23 cellular contexts compared by ENCODE assay signal in genomic region chr4:156545003-156545785, GRCh38.
DNase-seq lines count a peak whose midpoint lies in the region; ATAC-seq, FAIRE-seq and TF ChIP-seq lines count a peak whose summit lies in the region.
"Had no signal": no experiment of that assay in that cellular context is flagged by ENCODE, and none has a peak within 500 bp of the region (broad histone marks: within the 10 kb centered on the region; RNA-seq: fewer than 3 reads in every experiment).

No MANE protein-coding gene starts in this region.

- no peak overlapping the region for H3K4me2 ChIP-seq in astrocyte (ENCODE audit: low read length)

- TF ChIP-seq CTCF in astrocyte (IDR thresholded peaks at IDR 0.05; ENCODE audit: insufficient read depth, low read depth, low read length) (no peak), heart left ventricle (IDR thresholded peaks at IDR 0.05) (no peak)

- no peak overlapping the region for H2AFZ ChIP-seq in astrocyte (ENCODE audit: low read depth, low read length)

- H3K36me3 Mint-ChIP-seq in astrocyte (ENCODE audit: low read depth, unreplicated experiment), result no peaks in the 10 kb centered on the region
- H3K36me3 Mint-ChIP-seq in activated T-cell treated with anti-CD3 and anti-CD28 coated beads, Interleukin-2, amount 50 U/mL, for 72 hours (ENCODE audit: insufficient read depth in 2 of 2), result no peaks in the 10 kb centered on the region
- H3K36me3 Mint-ChIP-seq: activated naive CD4-positive, alpha-beta T cell treated with anti-CD3 and anti-CD28 coated beads, Interleukin-2, amount 10 ng/mL, durations not matched to agents 7 days and 5 days; CD8-positive, alpha-beta memory T cell; stimulated activated memory B cell treated with anti-CD40 and anti-IgM and Interleukin-4, amounts not matched to agents 10 μg/mL and 1 μg/mL and 100 μg/mL, for 72 hours had no signal

- no peaks in the 10 kb centered on the region for H3K9me3 Mint-ChIP-seq in astrocyte (ENCODE audit: unreplicated experiment)
- H3K9me3 Mint-ChIP-seq in activated T-cell treated with anti-CD3 and anti-CD28 coated beads, Interleukin-2, amount 50 U/mL, for 72 hours, result peaks cover 8 to 12% of the 10 kb centered on the region in 2 donors
- H3K9me3 Mint-ChIP-seq: endodermal cell had no signal

- no peaks in the 10 kb centered on the region for H4K20me1 ChIP-seq in astrocyte (ENCODE audit: insufficient read depth, low read length)

- H3K36me3 ChIP-seq in astrocyte (ENCODE audit: insufficient read depth, low read length) (no peaks in the 10 kb centered on the region), heart left ventricle (no peaks in the 10 kb centered on the region)
- H3K36me3 ChIP-seq: cardiac muscle cell, neutrophil, upper lobe of right lung had no signal

- no peaks in the 10 kb centered on the region for H3K9me3 ChIP-seq in astrocyte (ENCODE audit: insufficient read depth, low read depth, low read length)
- H3K9me3 ChIP-seq in heart left ventricle, result no peaks in the 10 kb centered on the region
- H3K9me3 ChIP-seq: neutrophil, upper lobe of right lung had no signal

- WGBS in heart left ventricle, 4 donors, result 34 to 52% (median 45%) methylated on average over 2 of the region's 2 CpGs

- H3K27me3 ChIP-seq in astrocyte (ENCODE audit: insufficient read depth, low read length) (no peaks in the 10 kb centered on the region), heart left ventricle (no peaks in the 10 kb centered on the region)
- H3K27me3 ChIP-seq: cardiac muscle cell, neutrophil, upper lobe of right lung had no signal

- DNase-seq in AG08395 (ENCODE audit: low spot score) (peak; percentile 15), astrocyte (ENCODE audit: low read depth) (peak; percentile 32), heart left ventricle (no peak), sciatic nerve (ENCODE audit: low spot score) (no peak), H54 (ENCODE audit: insufficient read length, low spot score) (no peak), NCI-H187 (lab: John Stamatoyannopoulos, UW) (no peak)
- no peak for DNase-seq in activated T-cell treated with anti-CD3 and anti-CD28 coated beads, Interleukin-2, amount 50 U/mL, for 72 hours
- DNase-seq: activated CD4-positive, alpha-beta T cell treated with anti-CD3 and anti-CD28 coated beads for 36 hours; activated CD8-positive, alpha-beta memory T cell treated with anti-CD3 and anti-CD28 coated beads, Interleukin-2, amount 50 U/mL, for 48 hours; activated naive CD4-positive, alpha-beta T cell treated with anti-CD3 and anti-CD28 coated beads, Interleukin-2, amount 10 ng/mL, durations not matched to agents 7 days and 5 days; CD8-positive, alpha-beta memory T cell; DND-41; endodermal cell; NCI-H146; NCI-H524 treated with DMSO at 0.1 percent for 48 hours; OCI-M1; small intestine; upper lobe of right lung had no signal

- no peak overlapping the region for H3K4me3 Mint-ChIP-seq in astrocyte (ENCODE audit: unreplicated experiment)
- no peak overlapping the region for H3K4me3 Mint-ChIP-seq in activated T-cell treated with anti-CD3 and anti-CD28 coated beads, Interleukin-2, amount 50 U/mL, for 72 hours
- H3K4me3 Mint-ChIP-seq: activated CD4-positive, alpha-beta T cell treated with anti-CD3 and anti-CD28 coated beads for 36 hours; activated naive CD4-positive, alpha-beta T cell treated with anti-CD3 and anti-CD28 coated beads, Interleukin-2, amount 10 ng/mL, durations not matched to agents 7 days and 5 days; CD8-positive, alpha-beta memory T cell; endodermal cell; stimulated activated memory B cell treated with anti-CD40 and anti-IgM and Interleukin-4, amounts not matched to agents 10 μg/mL and 1 μg/mL and 100 μg/mL, for 72 hours had no signal

- ATAC-seq in heart left ventricle (peak in 3 of 4 donors; percentile 49 to 79 (median 78)), sciatic nerve (peak; percentile 92), GM21423 (IDR thresholded peaks at IDR 0.05; ENCODE audit: unreplicated experiment) (no peak)
- ATAC-seq in activated T-cell treated with anti-CD3 and anti-CD28 coated beads, Interleukin-2, amount 50 U/mL, for 72 hours (replicated peaks in 1 of 2), result no peak
- ATAC-seq: activated CD4-positive, alpha-beta T cell treated with anti-CD3 and anti-CD28 coated beads for 36 hours; stimulated activated memory B cell treated with anti-CD40 and anti-IgM and Interleukin-4, amounts not matched to agents 10 μg/mL and 1 μg/mL and 100 μg/mL, for 72 hours; upper lobe of right lung had no signal

- H3K4me1 Mint-ChIP-seq in astrocyte (ENCODE audit: low read depth, unreplicated experiment), result peaks cover 31% of the 10 kb centered on the region
- H3K4me1 Mint-ChIP-seq in activated T-cell treated with anti-CD3 and anti-CD28 coated beads, Interleukin-2, amount 50 U/mL, for 72 hours (ENCODE audit: low read depth), result no peaks in the 10 kb centered on the region
- H3K4me1 Mint-ChIP-seq: activated CD4-positive, alpha-beta T cell treated with anti-CD3 and anti-CD28 coated beads for 36 hours; activated naive CD4-positive, alpha-beta T cell treated with anti-CD3 and anti-CD28 coated beads, Interleukin-2, amount 10 ng/mL, durations not matched to agents 7 days and 5 days; CD8-positive, alpha-beta memory T cell; endodermal cell; stimulated activated memory B cell treated with anti-CD40 and anti-IgM and Interleukin-4, amounts not matched to agents 10 μg/mL and 1 μg/mL and 100 μg/mL, for 72 hours had no signal

- peak overlapping the region; percentile 8 for H3K27ac Mint-ChIP-seq in astrocyte (ENCODE audit: unreplicated experiment)
- H3K27ac Mint-ChIP-seq in activated T-cell treated with anti-CD3 and anti-CD28 coated beads, Interleukin-2, amount 50 U/mL, for 72 hours, result no peak overlapping the region
- H3K27ac Mint-ChIP-seq: activated CD4-positive, alpha-beta T cell treated with anti-CD3 and anti-CD28 coated beads for 36 hours; activated naive CD4-positive, alpha-beta T cell treated with anti-CD3 and anti-CD28 coated beads, Interleukin-2, amount 10 ng/mL, durations not matched to agents 7 days and 5 days; CD8-positive, alpha-beta memory T cell; endodermal cell; stimulated activated memory B cell treated with anti-CD40 and anti-IgM and Interleukin-4, amounts not matched to agents 10 μg/mL and 1 μg/mL and 100 μg/mL, for 72 hours had no signal

- peaks cover 16% of the 10 kb centered on the region for H3K4me1 ChIP-seq in astrocyte (ENCODE audit: insufficient read depth, low read length)
- H3K4me1 ChIP-seq in heart left ventricle, result peaks cover 0 to 9% (median 0%) of the 10 kb centered on the region in 12 donors
- H3K4me1 ChIP-seq: upper lobe of right lung had no signal

- FAIRE-seq in astrocyte (lab: Jason Lieb, UNC) (peak; percentile 80), H54 (lab: Jason Lieb, UNC) (no peak)
- FAIRE-seq: small intestine had no signal

- TF ChIP-seq POLR2A in heart left ventricle (IDR thresholded peaks at IDR 0.05) (no peak), H54 (IDR thresholded peaks at IDR 0.05; ENCODE audit: low read depth, low read length) (no peak)

- no peak overlapping the region for H3K9ac ChIP-seq in astrocyte (ENCODE audit: low read length)

- H3K27ac ChIP-seq in astrocyte (ENCODE audit: low read depth, low read length), result no peak overlapping the region
- H3K27ac ChIP-seq in heart left ventricle, result peak overlapping the region in 3 of 12 donors; percentile 0 to 53 (median 18)
- H3K27ac ChIP-seq: cardiac muscle cell, neutrophil, SK-N-MC, upper lobe of right lung had no signal

- no peak overlapping the region for H3K4me3 ChIP-seq in astrocyte (ENCODE audit: insufficient read depth, low read depth, low read length)
- H3K4me3 ChIP-seq in heart left ventricle, result no peak overlapping the region
- H3K4me3 ChIP-seq: cardiac muscle cell, SK-N-MC, upper lobe of right lung had no signal

- H3K27me3 Mint-ChIP-seq in astrocyte (ENCODE audit: low read depth, unreplicated experiment), result no peaks in the 10 kb centered on the region
- no peaks in the 10 kb centered on the region for H3K27me3 Mint-ChIP-seq in activated T-cell treated with anti-CD3 and anti-CD28 coated beads, Interleukin-2, amount 50 U/mL, for 72 hours (ENCODE audit: low read depth)
- H3K27me3 Mint-ChIP-seq: activated CD4-positive, alpha-beta T cell treated with anti-CD3 and anti-CD28 coated beads for 36 hours; activated naive CD4-positive, alpha-beta T cell treated with anti-CD3 and anti-CD28 coated beads, Interleukin-2, amount 10 ng/mL, durations not matched to agents 7 days and 5 days; CD8-positive, alpha-beta memory T cell; stimulated activated memory B cell treated with anti-CD40 and anti-IgM and Interleukin-4, amounts not matched to agents 10 μg/mL and 1 μg/mL and 100 μg/mL, for 72 hours had no signal

- no peaks in the 10 kb centered on the region for H3K79me2 ChIP-seq in astrocyte (ENCODE audit: insufficient read depth, low read length)

- intact Hi-C loops in heart left ventricle (cut with DNase I), result no loop called here
- intact Hi-C loops in sciatic nerve (cut with DNase I), result no loop called here

Comparison
In these comparisons a context has a peak if more than half of its experiments do, and no peak if none do; other contexts are left out.
1. DNase-seq: peak in AG08395 (single experiment) and astrocyte (single experiment); none in heart left ventricle (0 of 5), sciatic nerve (single experiment), H54 (single experiment), activated T-cell treated with anti-CD3 and anti-CD28 coated beads, Interleukin-2, amount 50 U/mL, for 72 hours (0 of 2) and NCI-H187 (0 of 2).
2. ATAC-seq: peak in heart left ventricle (3 of 4) and sciatic nerve (single experiment); none in activated T-cell treated with anti-CD3 and anti-CD28 coated beads, Interleukin-2, amount 50 U/mL, for 72 hours (0 of 2) and GM21423 (single experiment).